ENCODE assay signal across 30 cellular contexts in genomic region chr16:12173121-12173520, GRCh38.
"Had no signal": no experiment of that assay in that cellular context is flagged by ENCODE, and none has a peak within 500 bp of the region (broad histone marks: within the 10 kb centered on the region; RNA-seq: fewer than 3 reads in every experiment).

No MANE protein-coding gene starts in this region.

- DNase-seq: activated CD4-positive, alpha-beta T cell treated with anti-CD3 and anti-CD28 coated beads for 48 hours; activated CD4-positive, alpha-beta T cell treated with anti-CD3 and anti-CD28 coated beads, Interleukin-2, amount 50 U/mL, for 48 hours; activated CD8-positive, alpha-beta memory T cell treated with anti-CD3 and anti-CD28 coated beads for 24 hours; activated effector memory CD4-positive, alpha-beta T cell treated with Interleukin-2 at 50 U/mL for 16 hours; activated naive CD4-positive, alpha-beta T cell treated with Interleukin-2 at 50 U/mL for 16 hours; adrenal gland; aorta; body of pancreas; cerebellar nuclear complex; colonic mucosa; effector CD8-positive, alpha-beta T cell; esophagus squamous epithelium; foreskin melanocyte; mammary epithelial cell; posterior cingulate gyrus; sigmoid colon; stimulated activated CD4-positive, alpha-beta T cell treated with anti-CD3 and anti-CD28 coated beads, Interleukin-15, amount 100 ng/mL, for 24 hours; stimulated activated CD4-positive, alpha-beta T cell treated with anti-CD3 and anti-CD28 coated beads, Interleukin-2, amount 100 ng/mL, for 24 hours; stimulated activated naive B cell treated with anti-CD40 and anti-IgM and Interleukin-4, amounts not matched to agents 10 μg/mL and 1 μg/mL and 100 μg/mL, for 72 hours; stomach; T-helper 9 cell; thyroid gland; upper lobe of right lung; WERI-Rb-1 had no signal

- H3K4me2 ChIP-seq: smooth muscle cell had no signal

- H3K36me3 ChIP-seq: adrenal gland, colonic mucosa, sigmoid colon, thyroid gland, upper lobe of right lung, WERI-Rb-1 had no signal

- H3K4me1 ChIP-seq: adrenal gland, colonic mucosa, upper lobe of right lung had no signal

- H3K27ac ChIP-seq: adrenal gland, body of pancreas, colonic mucosa, epithelial cell of prostate, esophagus squamous epithelium, sigmoid colon, stomach, thyroid gland, upper lobe of right lung had no signal

- H3K4me3 ChIP-seq: adrenal gland, body of pancreas, colonic mucosa, esophagus squamous epithelium, sigmoid colon, smooth muscle cell, stomach, thyroid gland, upper lobe of right lung had no signal

- ATAC-seq: activated CD4-positive, CD25-positive, alpha-beta regulatory T cell treated with anti-CD3 and anti-CD28 coated beads, Interleukin-2, amount 50 U/mL, for 24 hours; body of pancreas; upper lobe of right lung had no signal

- H3K9me3 ChIP-seq: adrenal gland, body of pancreas, colonic mucosa, esophagus squamous epithelium, sigmoid colon, stomach, thyroid gland, upper lobe of right lung had no signal

- FAIRE-seq: endometrium, islet of Langerhans, TTC549 had no signal

- H3K27me3 ChIP-seq: adrenal gland, body of pancreas, colonic mucosa, esophagus squamous epithelium, sigmoid colon, stomach, thyroid gland, upper lobe of right lung had no signal
